ENCODE assay signal across 23 cellular contexts in the genomic region with DNA sequence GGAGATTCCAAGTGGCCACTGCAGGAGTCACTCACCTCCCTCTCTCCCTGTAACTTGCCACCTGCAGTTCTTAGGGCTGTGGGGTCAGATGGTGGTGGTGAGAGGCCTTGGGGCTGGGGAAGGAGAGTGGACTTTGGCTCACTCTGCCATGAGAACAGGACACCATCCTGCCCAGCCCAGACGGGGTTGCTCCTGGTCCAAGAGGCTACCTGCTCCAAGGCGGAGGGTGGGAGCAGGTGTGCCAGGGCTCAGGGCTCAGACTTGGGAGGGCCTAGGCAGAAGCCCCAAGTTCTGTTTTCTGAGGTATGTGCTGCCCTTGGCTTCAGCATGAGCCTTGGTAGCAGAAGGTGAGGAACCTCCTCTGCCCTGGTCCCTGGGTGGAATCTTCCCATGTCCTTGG. TPM values are rescaled to one million over a fixed set of nuclear protein-coding genes. Genes with fewer than 3 reads are reported as not detected.
DNase-seq lines count a peak whose midpoint lies in the region; ATAC-seq, FAIRE-seq and TF ChIP-seq lines count a peak whose summit lies in the region.
"Had no signal": no experiment of that assay in that cellular context is flagged by ENCODE, and none has a peak within 500 bp of the region (broad histone marks: within the 10 kb centered on the region; RNA-seq: fewer than 3 reads in every experiment).

No MANE protein-coding gene starts in this region.

- DNase-seq in bronchial epithelial cell (ENCODE audit: low read depth) = no peak
- DNase-seq in neural crest cell (ENCODE audit: low read depth, low spot score) = no peak
- peak; percentile 6 for DNase-seq in osteoblast (ENCODE audit: insufficient read length, low spot score, missing footprints)
- no peak for DNase-seq in HUDEP-2 (lab: John Stamatoyannopoulos, UW; ENCODE audit: unreplicated experiment in 76 of 76)
- no peak for DNase-seq in A673 (ENCODE audit: low spot score)
- DNase-seq in NK-92 treated with Interleukin-12 subunit alpha and Interleukin-12 subunit beta, amount 100 ng/mL, for 24 hours (lab: John Stamatoyannopoulos, UW) = no peak
- DNase-seq: 8988T; AML-193; Caco-2; Calu3; CD4-positive, alpha-beta T cell; CD8-positive, alpha-beta T cell; DMS79 treated with DMSO at 0.1 percent for 48 hours; GDM1 had no signal

- H3K79me2 ChIP-seq in osteoblast (ENCODE audit: insufficient read depth, low read length) = no peaks in the 10 kb centered on the region

- BruUV-seq in A673 (replicated peaks; lab: Mats Ljungman, UMichigan) = no TSS peak

- no peak for TF ChIP-seq CTCF in bronchial epithelial cell (IDR thresholded peaks at IDR 0.05; ENCODE audit: insufficient read depth, low read length, severe bottlenecking)
- TF ChIP-seq CTCF in neural crest cell (conservative IDR thresholded peaks at IDR 0.05) = no peak
- TF ChIP-seq CTCF in osteoblast (IDR thresholded peaks at IDR 0.05; ENCODE audit: extremely low read depth, low read depth, low read length) = no peak
- TF ChIP-seq CTCF in A673 (conservative IDR thresholded peaks at IDR 0.05; ENCODE audit: low read depth, low read length) = no peak

- H2AFZ ChIP-seq in osteoblast (ENCODE audit: low read length) = no peak overlapping the region

- H3K27ac ChIP-seq in osteoblast (ENCODE audit: low read depth, low read length) = no peak overlapping the region
- H3K27ac ChIP-seq in A673 (ENCODE audit: low read depth, low read length, poor library complexity, severe bottlenecking) = no peak overlapping the region
- H3K27ac ChIP-seq: BLaER1 treated with 17β-estradiol and CSF1 and Interleukin-3, amounts not matched to agents 10 nM and 100 nM; C4-2B had no signal

- peak; percentile 7 for FAIRE-seq in bronchial epithelial cell (lab: Jason Lieb, UNC)
- FAIRE-seq: A204.1, D721Med, GM12878, GM12892, GM18507 had no signal

- POLR2A ChIA-PET in A673 (lab: Charles Lee; ENCODE audit: low non-redundant PET) = no interaction called here

- H3K36me3 Mint-ChIP-seq in neural crest cell (ENCODE audit: low read depth) = no peaks in the 10 kb centered on the region
- H3K36me3 Mint-ChIP-seq: CD8-positive, alpha-beta T cell had no signal

- no peak overlapping the region for H3K4me3 ChIP-seq in bronchial epithelial cell (ENCODE audit: low read depth, low read length)
- H3K4me3 ChIP-seq in osteoblast (ENCODE audit: insufficient read depth, low read length) = no peak overlapping the region
- H3K4me3 ChIP-seq in A673 (ENCODE audit: low read depth, low read length, poor library complexity, severe bottlenecking) = no peak overlapping the region
- H3K4me3 ChIP-seq: BLaER1 treated with 17β-estradiol and CSF1 and Interleukin-3, amounts not matched to agents 10 nM and 100 nM; GM12878 had no signal

- H3K27me3 ChIP-seq in bronchial epithelial cell (ENCODE audit: control insufficient read depth, insufficient read depth, low read length) (no peaks in the 10 kb centered on the region), osteoblast (ENCODE audit: insufficient read depth, low read length) (no peaks in the 10 kb centered on the region), A673 (replicated peaks; ENCODE audit: insufficient read depth, low read depth, low read length, poor library complexity) (no peaks in the 10 kb centered on the region)
- H3K27me3 ChIP-seq: BLaER1 treated with 17β-estradiol and CSF1 and Interleukin-3, amounts not matched to agents 10 nM and 100 nM had no signal

- no peaks in the 10 kb centered on the region for H4K20me1 ChIP-seq in osteoblast (ENCODE audit: insufficient read depth, low read length)
- H4K20me1 ChIP-seq: BLaER1 treated with 17β-estradiol and CSF1 and Interleukin-3, amounts not matched to agents 10 nM and 100 nM had no signal

- intact Hi-C loops in A673 (cut with micrococcal nuclease; ENCODE audit: unreplicated experiment) = no loop called here

- peak overlapping the region; percentile 35 for H3K27ac Mint-ChIP-seq in neural crest cell (ENCODE audit: unreplicated experiment)
- H3K27ac Mint-ChIP-seq: B cell; CD4-positive, alpha-beta T cell; CD8-positive, alpha-beta T cell had no signal

- no peak overlapping the region for H3K4me3 Mint-ChIP-seq in neural crest cell
- H3K4me3 Mint-ChIP-seq: B cell; CD4-positive, alpha-beta T cell; CD8-positive, alpha-beta T cell had no signal

- no peak for ATAC-seq in HG02981 (IDR thresholded peaks at IDR 0.05; ENCODE audit: unreplicated experiment)
- ATAC-seq: CD8-positive, alpha-beta T cell; GM12878 had no signal

- H3K36me3 ChIP-seq in bronchial epithelial cell (ENCODE audit: control insufficient read depth, insufficient read depth, low read length) (no peaks in the 10 kb centered on the region), osteoblast (ENCODE audit: insufficient read depth, low read length) (no peaks in the 10 kb centered on the region), A673 (ENCODE audit: insufficient read depth, low read length, poor library complexity, severe bottlenecking) (no peaks in the 10 kb centered on the region)
- H3K36me3 ChIP-seq: BLaER1 treated with 17β-estradiol and CSF1 and Interleukin-3, amounts not matched to agents 10 nM and 100 nM had no signal

- H3K4me1 ChIP-seq in osteoblast (ENCODE audit: insufficient read depth, low read length) = peaks cover 8% of the 10 kb centered on the region
- H3K4me1 ChIP-seq in A673 (ENCODE audit: insufficient read depth, low read length, poor library complexity, severe bottlenecking) = peaks cover 7% of the 10 kb centered on the region
- H3K4me1 ChIP-seq: Caco-2 had no signal

- peaks cover 2% of the 10 kb centered on the region for H3K27me3 Mint-ChIP-seq in neural crest cell (ENCODE audit: low read depth)
- H3K27me3 Mint-ChIP-seq: B cell; CD4-positive, alpha-beta T cell had no signal

- CTCF ChIA-PET in A673 (lab: Charles Lee) = interaction anchor here (2.2 kb wide), 1 partner anchor 114 kb away, joined by 9 read pairs; no protein-coding TSS in a partner anchor

- H3K4me2 ChIP-seq in osteoblast (ENCODE audit: insufficient read depth, low read length) = no peak overlapping the region
- H3K4me2 ChIP-seq: BLaER1 treated with 17β-estradiol and CSF1 and Interleukin-3, amounts not matched to agents 10 nM and 100 nM had no signal

- H3K9me3 Mint-ChIP-seq in neural crest cell = no peaks in the 10 kb centered on the region
- H3K9me3 Mint-ChIP-seq: CD4-positive, alpha-beta T cell; CD8-positive, alpha-beta T cell had no signal

- peaks cover 5% of the 10 kb centered on the region for H3K4me1 Mint-ChIP-seq in neural crest cell

- H3K9me3 ChIP-seq in osteoblast (ENCODE audit: low read depth, low read length) (no peaks in the 10 kb centered on the region), A673 (ENCODE audit: low read depth, low read length, poor library complexity, severe bottlenecking) (no peaks in the 10 kb centered on the region)
- H3K9me3 ChIP-seq: BLaER1 treated with 17β-estradiol and CSF1 and Interleukin-3, amounts not matched to agents 10 nM and 100 nM; Caco-2 had no signal

RNA-seq across cellular contexts. Expression of a gene that starts 11.4 kb away (rescaled TPM):
- total RNA-seq in bronchial epithelial cell (0.51 and 0.53 TPM in 2 replicates), neural crest cell (4.5 and 5.9 TPM in 2 replicates), osteoblast (1.4 and 1.5 TPM in 2 replicates), A673 (2021) (0.22 and 0.24 TPM in 2 replicates)

RNA-seq across cellular contexts. Expression of a gene that starts 48.5 kb away (rescaled TPM):
- total RNA-seq in bronchial epithelial cell (0.53 TPM in 1 of 2 replicates, not detected in the other), neural crest cell (0.14 TPM in 1 of 2 replicates, not detected in the other), osteoblast (under 0.01 and 0.29 TPM in 2 replicates), A673 (2021) (not detected in 2 replicates)
- total RNA-seq: B cell; Caco-2; CD4-positive, alpha-beta T cell; CD8-positive, alpha-beta T cell; GM12878 had no signal
